Comparison of ENCODE assay signal across 1 cellular context in genomic region chr2:53813151-53813550, GRCh38.
A peak's percentile ranks its signal among the peaks of the same experiment; 100 is the strongest.
TF ChIP-seq lines count a peak whose summit lies in the region.

No MANE protein-coding gene starts in this region.

TF ChIP-seq in K562, 482 proteins besides CTCF, POLR2A, EP300 and RAD21:
- no peak for TF ChIP-seq BRD9 (IDR thresholded peaks at IDR 0.05; ENCODE audit: low read depth, partially characterized antibody)
- TF ChIP-seq CEBPB (tag; IDR thresholded peaks at IDR 0.05) = peak; percentile 37
- TF ChIP-seq C11orf30 (IDR thresholded peaks at IDR 0.05; ENCODE audit: low read depth) = peak; percentile 38; the same call in 1 of the 2 replicates
- TF ChIP-seq CEBPG (CRISPR knock-in tag; IDR thresholded peaks at IDR 0.05) = no peak
- TF ChIP-seq CEBPG (tag; conservative IDR thresholded peaks at IDR 0.05 in 1 of 2, IDR thresholded peaks at IDR 0.05 in 1 of 2) = peak; percentile 58 to 79
- TF ChIP-seq TFE3 (CRISPR knock-in tag; IDR thresholded peaks at IDR 0.05) = no peak
- TF ChIP-seq MXI1 (IDR thresholded peaks at IDR 0.05; ENCODE audit: low read depth, low read length) = no peak
- TF ChIP-seq ZNF316 (IDR thresholded peaks at IDR 0.05) = peak; percentile 25; the same call in 1 of the 2 replicates
- peak; percentile 54; the same call in 1 of the 2 replicates for TF ChIP-seq ATF3 (IDR thresholded peaks at IDR 0.05)
- TF ChIP-seq ATF3 (CRISPR knock-in tag; conservative IDR thresholded peaks at IDR 0.05) = no peak
